1 cellular context compared by ENCODE assay signal in genomic region chr3:54703906-54704305, GRCh38.
TF ChIP-seq lines count a peak whose summit lies in the region.

No MANE protein-coding gene starts in this region.

TF ChIP-seq in GM23338, 12 proteins besides CTCF, POLR2A, EP300 and RAD21 (continued from another document):
- TF ChIP-seq ZNF462 (CRISPR knock-in tag; IDR thresholded peaks at IDR 0.05): no peak
- no peak for TF ChIP-seq NANOG (IDR thresholded peaks at IDR 0.05; ENCODE audit: borderline replicate concordance)
- no peak for TF ChIP-seq REST (IDR thresholded peaks at IDR 0.05; ENCODE audit: unreplicated experiment)
- no peak for TF ChIP-seq STAT1 (IDR thresholded peaks at IDR 0.05; ENCODE audit: unreplicated experiment)
- TF ChIP-seq ZNF114 (CRISPR knock-in tag; IDR thresholded peaks at IDR 0.05): no peak
- no peak for TF ChIP-seq CREB1 (CRISPR knock-in tag; IDR thresholded peaks at IDR 0.05; ENCODE audit: low read depth)
- no peak for TF ChIP-seq POLR2AphosphoS5 (IDR thresholded peaks at IDR 0.05; ENCODE audit: low read depth)
TF ChIP-seq in GM23338: peak in this region for 0.
